In the genomic region with DNA sequence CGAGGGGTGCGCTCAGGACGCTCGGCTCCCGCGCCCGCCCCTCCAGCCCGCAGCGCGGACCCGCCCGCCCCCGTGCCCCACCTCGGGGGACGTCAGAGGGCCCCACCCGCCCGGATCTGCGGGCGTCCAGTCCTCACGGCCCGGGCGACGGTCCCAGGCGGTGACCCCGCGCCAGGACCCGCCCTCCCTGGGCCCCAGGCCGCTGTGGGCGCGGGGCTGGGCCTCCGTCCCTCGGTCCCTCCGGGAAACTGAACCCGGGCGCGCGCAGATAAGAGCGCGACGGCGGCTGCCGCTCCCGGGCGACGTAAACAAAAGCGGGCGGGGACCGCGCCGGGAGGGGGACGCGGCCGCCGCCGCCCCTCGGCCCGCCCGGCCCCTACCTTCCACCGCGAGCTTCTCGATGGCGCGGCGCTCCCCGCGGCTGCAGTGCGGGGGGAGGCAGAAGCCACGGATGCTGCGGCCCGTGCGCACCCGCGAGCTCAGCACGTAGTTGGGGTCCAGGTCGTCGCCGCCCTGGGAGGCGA, we compare ENCODE assay signal across 6 cellular contexts. TPM values are rescaled to one million over a fixed set of nuclear protein-coding genes. Genes with fewer than 3 reads are reported as not detected.
DNase-seq lines count a peak whose midpoint lies in the region; ATAC-seq and TF ChIP-seq lines count a peak whose summit lies in the region.

No MANE protein-coding gene starts in this region.

- DNase-seq in GM13977 (ENCODE audit: low spot score): peak; percentile 61
- no peak for DNase-seq in mesendoderm
- DNase-seq in GF-D8 (lab: John Stamatoyannopoulos, UW): no peak
- no peak for DNase-seq in HEK293T (ENCODE audit: extremely low spot score)

- CTCF ChIA-PET in HEK293T (lab: Yijun Ruan, JAX): interaction anchor here (1.0 to 1.5 kb wide), 6 partner anchors 10 to 35 kb away, joined by 3 to 6 read pairs (median 4); no protein-coding TSS in a partner anchor

- H3K4me3 ChIP-seq in WI38 (ENCODE audit: low read depth, low read length) (peak overlapping the region; percentile 53), mesendoderm (ENCODE audit: low read length) (peak overlapping the region; percentile 35)

- H3K9ac ChIP-seq in mesendoderm (ENCODE audit: low read length): peak overlapping the region; percentile 64

- in situ Hi-C loops in GM13977 (cut with MboI; ENCODE audit: low pct_unique_long_range_greater_than_20kb, low sequenced_read_pairs, unreplicated experiment): no loop called here

- no peak overlapping the region for H4K5ac ChIP-seq in mesendoderm (ENCODE audit: low read length)

- ATAC-seq in HG02571 (IDR thresholded peaks at IDR 0.05; ENCODE audit: unreplicated experiment): no peak

- WGBS in mesendoderm (ENCODE audit: extremely low coverage, insufficient coverage, low lambda C conversion rate): no CpG with 5 or more reads among the region's 78 CpGs

- no peaks in the 10 kb centered on the region for H3K36me3 ChIP-seq in mesendoderm (ENCODE audit: control insufficient read depth, insufficient read depth, low read length)

- no peak for TF ChIP-seq CTCF in GM13977 (IDR thresholded peaks at IDR 0.05; ENCODE audit: extremely low read depth, insufficient read depth, missing control alignments)
- TF ChIP-seq CTCF in WI38 (IDR thresholded peaks at IDR 0.05; ENCODE audit: low read depth, low read length): no peak

- H2BK15ac ChIP-seq in mesendoderm (replicated peaks; ENCODE audit: low read depth): no peak overlapping the region

- H4K8ac ChIP-seq in mesendoderm (ENCODE audit: low read depth, low read length): no peak overlapping the region

- no peak overlapping the region for H3K23ac ChIP-seq in mesendoderm (ENCODE audit: low read length)

- peak overlapping the region; percentile 86 for H3K56ac ChIP-seq in mesendoderm (ENCODE audit: low read length)

- POLR2A ChIA-PET in HEK293T (lab: Yijun Ruan, JAX): interaction anchor here (0.6 to 6.5 kb wide), 10 partner anchors 10 to 187 kb away, joined by 3 to 83 read pairs (median 10); a partner anchor contains a TSS

- H3K4me2 ChIP-seq in mesendoderm (ENCODE audit: low read length): peak overlapping the region; percentile 51

- no peak overlapping the region for H2BK5ac ChIP-seq in mesendoderm (ENCODE audit: low read length)

- no peaks in the 10 kb centered on the region for H3K79me1 ChIP-seq in mesendoderm (ENCODE audit: low read length)

- peak overlapping the region; percentile 31 for H3K18ac ChIP-seq in mesendoderm (ENCODE audit: low read length)

- H3K79me2 ChIP-seq in mesendoderm (ENCODE audit: control insufficient read depth, insufficient read depth, low read length): no peaks in the 10 kb centered on the region

- H2BK120ac ChIP-seq in mesendoderm (ENCODE audit: low read depth, low read length): no peak overlapping the region

- H3K4me1 ChIP-seq in mesendoderm (ENCODE audit: control insufficient read depth, low read depth, low read length): no peaks in the 10 kb centered on the region

- H3K27ac ChIP-seq in mesendoderm (ENCODE audit: low read depth, low read length): no peak overlapping the region

- peaks cover 5% of the 10 kb centered on the region for H3K27me3 ChIP-seq in mesendoderm (ENCODE audit: insufficient read depth, low read length, poor library complexity)

- H3K4ac ChIP-seq in mesendoderm (ENCODE audit: low read depth, low read length): peak overlapping the region; percentile 20

- H2AK5ac ChIP-seq in mesendoderm (ENCODE audit: low read length): no peak overlapping the region

TF ChIP-seq in HEK293T, 16 proteins besides CTCF, POLR2A, EP300 and RAD21:
- TF ChIP-seq SUZ12 (IDR thresholded peaks at IDR 0.05) (no peak), BHLHE40 (IDR thresholded peaks at IDR 0.05; ENCODE audit: borderline replicate concordance) (no peak), NFRKB (IDR thresholded peaks at IDR 0.05) (no peak), ELF4 (IDR thresholded peaks at IDR 0.05) (no peak), FOXA1 (IDR thresholded peaks at IDR 0.05) (no peak), FOXM1 (IDR thresholded peaks at IDR 0.05; ENCODE audit: borderline replicate concordance) (no peak), L3MBTL2 (conservative IDR thresholded peaks at IDR 0.05) (no peak), ARNT (IDR thresholded peaks at IDR 0.05) (no peak), ZNF384 (IDR thresholded peaks at IDR 0.05) (no peak), HDGF (IDR thresholded peaks at IDR 0.05; ENCODE audit: borderline replicate concordance) (no peak), CTBP1 (IDR thresholded peaks at IDR 0.05; ENCODE audit: borderline replicate concordance) (no peak), LEF1 (IDR thresholded peaks at IDR 0.05; ENCODE audit: borderline replicate concordance) (no peak), FOXK2 (IDR thresholded peaks at IDR 0.05) (no peak), TARDBP (IDR thresholded peaks at IDR 0.05) (no peak)
- TF ChIP-seq, protein P1, sequence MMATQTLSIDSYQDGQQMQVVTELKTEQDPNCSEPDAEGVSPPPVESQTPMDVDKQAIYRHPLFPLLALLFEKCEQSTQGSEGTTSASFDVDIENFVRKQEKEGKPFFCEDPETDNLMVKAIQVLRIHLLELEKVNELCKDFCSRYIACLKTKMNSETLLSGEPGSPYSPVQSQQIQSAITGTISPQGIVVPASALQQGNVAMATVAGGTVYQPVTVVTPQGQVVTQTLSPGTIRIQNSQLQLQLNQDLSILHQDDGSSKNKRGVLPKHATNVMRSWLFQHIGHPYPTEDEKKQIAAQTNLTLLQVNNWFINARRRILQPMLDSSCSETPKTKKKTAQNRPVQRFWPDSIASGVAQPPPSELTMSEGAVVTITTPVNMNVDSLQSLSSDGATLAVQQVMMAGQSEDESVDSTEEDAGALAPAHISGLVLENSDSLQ (IDR thresholded peaks at IDR 0.05): no peak

RNA-seq across cellular contexts. Expression of a gene that starts 1.1 kb away (rescaled TPM):
- 162 TPM for polyA plus RNA-seq in mesendoderm (2013, experiment 1 of 2)
- polyA plus RNA-seq in mesendoderm (2013, experiment 2 of 2): 164 TPM

RNA-seq across cellular contexts. Expression of a gene that starts 7.5 kb away (rescaled TPM):
- 9.6 TPM for polyA plus RNA-seq in mesendoderm (2013, experiment 1 of 2)
- polyA plus RNA-seq in mesendoderm (2013, experiment 2 of 2): 9.5 TPM

RNA-seq across cellular contexts. Expression of a gene that starts 41.0 kb away (rescaled TPM):
- 22.9 TPM for polyA plus RNA-seq in mesendoderm (2013, experiment 1 of 2)
- 21.8 TPM for polyA plus RNA-seq in mesendoderm (2013, experiment 2 of 2)

RNA-seq across cellular contexts. Expression of a gene that starts 41.3 kb away (rescaled TPM):
- polyA plus RNA-seq in mesendoderm (2013, experiment 1 of 2): 27.1 TPM
- polyA plus RNA-seq in mesendoderm (2013, experiment 2 of 2): 28.2 TPM
